ENCODE assay signal across 8 cellular contexts in the genomic region with DNA sequence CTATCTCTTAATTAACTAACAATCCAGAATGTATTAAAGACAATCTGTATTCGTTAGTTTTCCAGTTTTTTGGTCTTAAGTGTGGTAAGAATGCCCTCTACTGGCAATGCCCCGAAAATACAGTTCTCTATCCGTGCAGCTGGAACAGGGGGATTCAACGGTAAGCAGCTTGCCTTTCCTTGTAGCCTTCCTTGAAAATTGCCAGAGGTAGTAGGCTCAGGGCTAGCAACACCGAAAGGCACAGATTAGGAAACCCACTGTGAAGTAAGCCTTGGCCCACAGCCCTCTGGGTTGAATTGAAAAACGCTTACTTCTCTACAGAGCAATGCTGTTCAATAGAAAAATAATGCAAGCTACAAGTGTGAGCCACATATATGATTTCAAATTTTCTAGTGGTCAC. TPM values are rescaled to one million over a fixed set of nuclear protein-coding genes. Genes with fewer than 3 reads are reported as not detected.
A peak's percentile ranks its signal among the peaks of the same experiment; 100 is the strongest.
DNase-seq lines count a peak whose midpoint lies in the region; ATAC-seq and TF ChIP-seq lines count a peak whose summit lies in the region.

No MANE protein-coding gene starts in this region.

- H3K36me3 Mint-ChIP-seq in activated naive CD8-positive, alpha-beta T cell treated with anti-CD3 and anti-CD28 coated beads, Interleukin-2, amount 50 U/mL, for 24 hours (ENCODE audit: low read depth): no peaks in the 10 kb centered on the region
- H3K36me3 Mint-ChIP-seq in progenitor cell of endocrine pancreas (ENCODE audit: insufficient read depth): no peaks in the 10 kb centered on the region

- H3K4me3 Mint-ChIP-seq in activated naive CD8-positive, alpha-beta T cell treated with anti-CD3 and anti-CD28 coated beads, Interleukin-2, amount 50 U/mL, for 24 hours: no peak overlapping the region
- H3K4me3 Mint-ChIP-seq in progenitor cell of endocrine pancreas (ENCODE audit: low read depth): no peak overlapping the region

- peaks cover 6% of the 10 kb centered on the region for H3K27me3 Mint-ChIP-seq in activated naive CD8-positive, alpha-beta T cell treated with anti-CD3 and anti-CD28 coated beads, Interleukin-2, amount 50 U/mL, for 24 hours
- peaks cover 5% of the 10 kb centered on the region for H3K27me3 Mint-ChIP-seq in progenitor cell of endocrine pancreas

- H3K9me3 Mint-ChIP-seq in activated naive CD8-positive, alpha-beta T cell treated with anti-CD3 and anti-CD28 coated beads, Interleukin-2, amount 50 U/mL, for 24 hours: no peaks in the 10 kb centered on the region
- no peaks in the 10 kb centered on the region for H3K9me3 Mint-ChIP-seq in progenitor cell of endocrine pancreas (ENCODE audit: low read depth)

- DNase-seq in AG20443 (ENCODE audit: low spot score) (peak; percentile 68), LoVo (ENCODE audit: low spot score) (peak; percentile 69), SHP77 (lab: John Stamatoyannopoulos, UW) (peak; percentile 33 to 38), head of caudate nucleus (peak in 38 of 42 donors; percentile 9 to 82 (median 52)), progenitor cell of endocrine pancreas (ENCODE audit: low spot score, unreplicated experiment) (no peak)
- DNase-seq in activated naive CD8-positive, alpha-beta T cell treated with anti-CD3 and anti-CD28 coated beads, Interleukin-2, amount 50 U/mL, for 24 hours: peak; percentile 30

- intact Hi-C loops in head of caudate nucleus (cut with DNase I): no loop called here

- peak; percentile 82 for ATAC-seq in GM18867 (IDR thresholded peaks at IDR 0.05; ENCODE audit: unreplicated experiment)
- ATAC-seq in activated naive CD8-positive, alpha-beta T cell treated with anti-CD3 and anti-CD28 coated beads, Interleukin-2, amount 50 U/mL, for 24 hours: peak; percentile 61
- ATAC-seq in GM18873 (IDR thresholded peaks at IDR 0.05; ENCODE audit: low FRiP score, unreplicated experiment): no peak

- peaks cover 3% of the 10 kb centered on the region for H3K4me1 Mint-ChIP-seq in activated naive CD8-positive, alpha-beta T cell treated with anti-CD3 and anti-CD28 coated beads, Interleukin-2, amount 50 U/mL, for 24 hours
- H3K4me1 Mint-ChIP-seq in progenitor cell of endocrine pancreas (ENCODE audit: low read depth): no peaks in the 10 kb centered on the region

- H3K27ac Mint-ChIP-seq in activated naive CD8-positive, alpha-beta T cell treated with anti-CD3 and anti-CD28 coated beads, Interleukin-2, amount 50 U/mL, for 24 hours: no peak overlapping the region
- no peak overlapping the region for H3K27ac Mint-ChIP-seq in progenitor cell of endocrine pancreas

- peak; percentile 80 for TF ChIP-seq CTCF in progenitor cell of endocrine pancreas (IDR thresholded peaks at IDR 0.05; ENCODE audit: unreplicated experiment)

RNA-seq across cellular contexts. Expression of a gene that starts 17.1 kb away (rescaled TPM):
- total RNA-seq in progenitor cell of endocrine pancreas: 49.1 and 56.4 TPM in 2 replicates

RNA-seq across cellular contexts. Expression of a gene that starts 37.4 kb away (rescaled TPM):
- 0.22 TPM in 1 of 2 replicates, not detected in the other for total RNA-seq in progenitor cell of endocrine pancreas
